1 cellular context compared by ENCODE assay signal in the genomic region with DNA sequence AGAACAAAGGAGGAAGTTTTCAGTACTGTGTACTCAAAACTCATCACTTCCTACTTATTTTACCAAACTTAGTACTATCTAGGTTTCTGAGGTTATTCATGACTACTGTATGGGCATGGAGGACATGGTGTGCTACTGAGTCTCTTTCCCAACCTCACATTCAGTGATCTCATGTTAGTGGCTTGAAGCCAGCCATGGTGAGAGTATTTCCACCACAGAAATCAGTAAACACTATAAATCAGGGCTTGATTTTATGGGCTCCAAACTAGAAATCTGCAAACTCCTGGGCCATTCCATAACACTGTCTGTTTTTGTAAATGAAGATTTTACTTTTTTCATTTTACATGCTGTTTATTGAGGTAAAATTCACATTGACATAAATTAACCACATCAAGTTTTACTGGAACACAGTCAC.
TF ChIP-seq lines count a peak whose summit lies in the region.

No MANE protein-coding gene starts in this region.

TF ChIP-seq in HEK293, 187 proteins besides CTCF, POLR2A, EP300 and RAD21 (continued from another document):
- TF ChIP-seq, protein P1, sequence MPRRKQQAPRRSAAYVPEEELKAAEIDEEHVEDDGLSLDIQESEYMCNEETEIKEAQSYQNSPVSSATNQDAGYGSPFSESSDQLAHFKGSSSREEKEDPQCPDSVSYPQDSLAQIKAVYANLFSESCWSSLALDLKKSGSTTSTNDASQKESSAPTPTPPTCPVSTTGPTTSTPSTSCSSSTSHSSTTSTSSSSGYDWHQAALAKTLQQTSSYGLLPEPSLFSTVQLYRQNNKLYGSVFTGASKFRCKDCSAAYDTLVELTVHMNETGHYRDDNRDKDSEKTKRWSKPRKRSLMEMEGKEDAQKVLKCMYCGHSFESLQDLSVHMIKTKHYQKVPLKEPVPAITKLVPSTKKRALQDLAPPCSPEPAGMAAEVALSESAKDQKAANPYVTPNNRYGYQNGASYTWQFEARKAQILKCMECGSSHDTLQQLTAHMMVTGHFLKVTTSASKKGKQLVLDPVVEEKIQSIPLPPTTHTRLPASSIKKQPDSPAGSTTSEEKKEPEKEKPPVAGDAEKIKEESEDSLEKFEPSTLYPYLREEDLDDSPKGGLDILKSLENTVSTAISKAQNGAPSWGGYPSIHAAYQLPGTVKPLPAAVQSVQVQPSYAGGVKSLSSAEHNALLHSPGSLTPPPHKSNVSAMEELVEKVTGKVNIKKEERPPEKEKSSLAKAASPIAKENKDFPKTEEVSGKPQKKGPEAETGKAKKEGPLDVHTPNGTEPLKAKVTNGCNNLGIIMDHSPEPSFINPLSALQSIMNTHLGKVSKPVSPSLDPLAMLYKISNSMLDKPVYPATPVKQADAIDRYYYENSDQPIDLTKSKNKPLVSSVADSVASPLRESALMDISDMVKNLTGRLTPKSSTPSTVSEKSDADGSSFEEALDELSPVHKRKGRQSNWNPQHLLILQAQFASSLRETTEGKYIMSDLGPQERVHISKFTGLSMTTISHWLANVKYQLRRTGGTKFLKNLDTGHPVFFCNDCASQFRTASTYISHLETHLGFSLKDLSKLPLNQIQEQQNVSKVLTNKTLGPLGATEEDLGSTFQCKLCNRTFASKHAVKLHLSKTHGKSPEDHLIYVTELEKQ (tag by site-specific recombination; IDR thresholded peaks at IDR 0.05; ENCODE audit: borderline replicate concordance), result peak; percentile 50; the same call in 1 of the 2 replicates
- no peak for TF ChIP-seq ZNF529 (tag by site-specific recombination; IDR thresholded peaks at IDR 0.05; ENCODE audit: insufficient replicate concordance)
- TF ChIP-seq, protein P2, sequence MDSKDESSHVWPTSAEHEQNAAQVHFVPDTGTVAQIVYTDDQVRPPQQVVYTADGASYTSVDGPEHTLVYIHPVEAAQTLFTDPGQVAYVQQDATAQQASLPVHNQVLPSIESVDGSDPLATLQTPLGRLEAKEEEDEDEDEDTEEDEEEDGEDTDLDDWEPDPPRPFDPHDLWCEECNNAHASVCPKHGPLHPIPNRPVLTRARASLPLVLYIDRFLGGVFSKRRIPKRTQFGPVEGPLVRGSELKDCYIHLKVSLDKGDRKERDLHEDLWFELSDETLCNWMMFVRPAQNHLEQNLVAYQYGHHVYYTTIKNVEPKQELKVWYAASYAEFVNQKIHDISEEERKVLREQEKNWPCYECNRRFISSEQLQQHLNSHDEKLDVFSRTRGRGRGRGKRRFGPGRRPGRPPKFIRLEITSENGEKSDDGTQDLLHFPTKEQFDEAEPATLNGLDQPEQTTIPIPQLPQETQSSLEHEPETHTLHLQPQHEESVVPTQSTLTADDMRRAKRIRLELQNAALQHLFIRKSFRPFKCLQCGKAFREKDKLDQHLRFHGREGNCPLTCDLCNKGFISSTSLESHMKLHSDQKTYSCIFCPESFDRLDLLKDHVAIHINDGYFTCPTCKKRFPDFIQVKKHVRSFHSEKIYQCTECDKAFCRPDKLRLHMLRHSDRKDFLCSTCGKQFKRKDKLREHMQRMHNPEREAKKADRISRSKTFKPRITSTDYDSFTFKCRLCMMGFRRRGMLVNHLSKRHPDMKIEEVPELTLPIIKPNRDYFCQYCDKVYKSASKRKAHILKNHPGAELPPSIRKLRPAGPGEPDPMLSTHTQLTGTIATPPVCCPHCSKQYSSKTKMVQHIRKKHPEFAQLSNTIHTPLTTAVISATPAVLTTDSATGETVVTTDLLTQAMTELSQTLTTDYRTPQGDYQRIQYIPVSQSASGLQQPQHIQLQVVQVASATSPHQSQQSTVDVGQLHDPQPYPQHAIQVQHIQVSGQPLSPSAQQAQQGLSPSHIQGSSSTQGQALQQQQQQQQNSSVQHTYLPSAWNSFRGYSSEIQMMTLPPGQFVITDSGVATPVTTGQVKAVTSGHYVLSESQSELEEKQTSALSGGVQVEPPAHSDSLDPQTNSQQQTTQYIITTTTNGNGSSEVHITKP (tag by site-specific recombination; IDR thresholded peaks at IDR 0.05), result peak; percentile 65
- TF ChIP-seq, protein P3, sequence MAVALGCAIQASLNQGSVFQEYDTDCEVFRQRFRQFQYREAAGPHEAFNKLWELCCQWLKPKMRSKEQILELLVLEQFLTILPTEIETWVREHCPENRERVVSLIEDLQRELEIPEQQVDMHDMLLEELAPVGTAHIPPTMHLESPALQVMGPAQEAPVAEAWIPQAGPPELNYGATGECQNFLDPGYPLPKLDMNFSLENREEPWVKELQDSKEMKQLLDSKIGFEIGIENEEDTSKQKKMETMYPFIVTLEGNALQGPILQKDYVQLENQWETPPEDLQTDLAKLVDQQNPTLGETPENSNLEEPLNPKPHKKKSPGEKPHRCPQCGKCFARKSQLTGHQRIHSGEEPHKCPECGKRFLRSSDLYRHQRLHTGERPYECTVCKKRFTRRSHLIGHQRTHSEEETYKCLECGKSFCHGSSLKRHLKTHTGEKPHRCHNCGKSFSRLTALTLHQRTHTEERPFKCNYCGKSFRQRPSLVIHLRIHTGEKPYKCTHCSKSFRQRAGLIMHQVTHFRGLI (tag by site-specific recombination; IDR thresholded peaks at IDR 0.05), result no peak; the same call in 1 of the 2 replicates
- TF ChIP-seq ZXDB (tag by site-specific recombination; IDR thresholded peaks at IDR 0.05), result peak; percentile 75
- TF ChIP-seq MZF1 (tag by site-specific recombination; IDR thresholded peaks at IDR 0.05; ENCODE audit: borderline replicate concordance), result no peak
- TF ChIP-seq, protein P4, sequence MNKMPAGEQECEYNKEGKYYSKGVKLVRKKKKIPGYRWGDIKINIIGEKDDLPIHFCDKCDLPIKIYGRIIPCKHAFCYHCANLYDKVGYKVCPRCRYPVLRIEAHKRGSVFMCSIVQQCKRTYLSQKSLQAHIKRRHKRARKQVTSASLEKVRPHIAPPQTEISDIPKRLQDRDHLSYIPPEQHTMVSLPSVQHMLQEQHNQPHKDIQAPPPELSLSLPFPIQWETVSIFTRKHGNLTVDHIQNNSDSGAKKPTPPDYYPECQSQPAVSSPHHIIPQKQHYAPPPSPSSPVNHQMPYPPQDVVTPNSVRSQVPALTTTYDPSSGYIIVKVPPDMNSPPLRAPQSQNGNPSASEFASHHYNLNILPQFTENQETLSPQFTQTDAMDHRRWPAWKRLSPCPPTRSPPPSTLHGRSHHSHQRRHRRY (tag by site-specific recombination; IDR thresholded peaks at IDR 0.05), result no peak
- TF ChIP-seq ZNF404 (tag by site-specific recombination; IDR thresholded peaks at IDR 0.05), result no peak
- TF ChIP-seq, protein P5, sequence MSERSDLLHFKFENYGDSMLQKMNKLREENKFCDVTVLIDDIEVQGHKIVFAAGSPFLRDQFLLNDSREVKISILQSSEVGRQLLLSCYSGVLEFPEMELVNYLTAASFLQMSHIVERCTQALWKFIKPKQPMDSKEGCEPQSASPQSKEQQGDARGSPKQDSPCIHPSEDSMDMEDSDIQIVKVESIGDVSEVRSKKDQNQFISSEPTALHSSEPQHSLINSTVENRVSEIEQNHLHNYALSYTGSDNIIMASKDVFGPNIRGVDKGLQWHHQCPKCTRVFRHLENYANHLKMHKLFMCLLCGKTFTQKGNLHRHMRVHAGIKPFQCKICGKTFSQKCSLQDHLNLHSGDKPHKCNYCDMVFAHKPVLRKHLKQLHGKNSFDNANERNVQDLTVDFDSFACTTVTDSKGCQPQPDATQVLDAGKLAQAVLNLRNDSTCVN (tag by site-specific recombination; optimal IDR thresholded peaks at IDR 0.05), result no peak
- peak; percentile 29; the same call in 1 of the 2 replicates for TF ChIP-seq ZBTB8A (tag by site-specific recombination; IDR thresholded peaks at IDR 0.05)
- TF ChIP-seq ZNF2 (tag by site-specific recombination; IDR thresholded peaks at IDR 0.05), result peak; percentile 45; the same call in 1 of the 2 replicates
- no peak for TF ChIP-seq ZNF280D (tag by site-specific recombination; IDR thresholded peaks at IDR 0.05)
TF ChIP-seq in HEK293: peak in this region for 46.
